25 cellular contexts compared by ENCODE assay signal in genomic region chr11:121035169-121035755, GRCh38. TPM values are rescaled to one million over a fixed set of nuclear protein-coding genes. Genes with fewer than 3 reads are reported as not detected.
A peak's percentile ranks its signal among the peaks of the same experiment; 100 is the strongest.
DNase-seq lines count a peak whose midpoint lies in the region; ATAC-seq and TF ChIP-seq lines count a peak whose summit lies in the region.
"Had no signal": no experiment of that assay in that cellular context is flagged by ENCODE, and none has a peak within 500 bp of the region (broad histone marks: within the 10 kb centered on the region; RNA-seq: fewer than 3 reads in every experiment).

No MANE protein-coding gene starts in this region.

- H3K27ac Mint-ChIP-seq in activated T-helper 1 cell treated with anti-CD3 and anti-CD28 coated beads, Interleukin-12 subunit alpha, Interleukin-12 subunit beta, Interleukin-2, Interleukin-4 antibody, amounts not matched to agents 30 ng/mL and 10 ng/mL and 1 ng/mL, durations not matched to agents 14 hours and 24 hours and 36 hours, result peak overlapping the region; percentile 52
- H3K27ac Mint-ChIP-seq in memory B cell, result peak overlapping the region; percentile 17

- no peak overlapping the region for H3K4me3 ChIP-seq in GM12865 (ENCODE audit: low read depth, low read length)
- H3K4me3 ChIP-seq: esophagus muscularis mucosa, prostate gland, transverse colon had no signal

- peaks cover 4% of the 10 kb centered on the region for H3K36me3 Mint-ChIP-seq in activated T-helper 1 cell treated with anti-CD3 and anti-CD28 coated beads, Interleukin-12 subunit alpha, Interleukin-12 subunit beta, Interleukin-2, Interleukin-4 antibody, amounts not matched to agents 30 ng/mL and 10 ng/mL and 1 ng/mL, durations not matched to agents 14 hours and 24 hours and 36 hours (ENCODE audit: low read depth)
- peaks cover 15% of the 10 kb centered on the region for H3K36me3 Mint-ChIP-seq in memory B cell

- intact Hi-C loops in activated T-helper 1 cell treated with anti-CD3 and anti-CD28 coated beads, Interleukin-12 subunit alpha, Interleukin-12 subunit beta, Interleukin-2, Interleukin-4 antibody, amounts not matched to agents 30 ng/mL and 10 ng/mL and 1 ng/mL, durations not matched to agents 14 hours and 24 hours and 36 hours (cut with micrococcal nuclease), result loop anchor here (10.0 kb wide), 2 partner anchors 160 to 690 kb away; no protein-coding TSS in a partner anchor

- H3K4me1 Mint-ChIP-seq in activated T-helper 1 cell treated with anti-CD3 and anti-CD28 coated beads, Interleukin-12 subunit alpha, Interleukin-12 subunit beta, Interleukin-2, Interleukin-4 antibody, amounts not matched to agents 30 ng/mL and 10 ng/mL and 1 ng/mL, durations not matched to agents 14 hours and 24 hours and 36 hours (ENCODE audit: low read depth), result peaks cover 41% of the 10 kb centered on the region
- peaks cover 8% of the 10 kb centered on the region for H3K4me1 Mint-ChIP-seq in memory B cell

- no peak for TF ChIP-seq CTCF in GM12865 (IDR thresholded peaks at IDR 0.05; ENCODE audit: insufficient read depth, low read depth, low read length, missing control alignments)

- peak in 2 of 3 experiments; percentile 29 to 82 for DNase-seq in NCI-H1417 (lab: John Stamatoyannopoulos, UW)
- DNase-seq in NCI-H1417 treated with DMSO at 0.1 percent for 48 hours (lab: John Stamatoyannopoulos, UW), result no peak
- DNase-seq in GM12865 (ENCODE audit: low read depth), result peak; percentile 17
- no peak for DNase-seq in activated T-helper 1 cell treated with anti-CD3 and anti-CD28 coated beads, Interleukin-12 subunit alpha, Interleukin-12 subunit beta, Interleukin-2, Interleukin-4 antibody, amounts not matched to agents 30 ng/mL and 10 ng/mL and 1 ng/mL, durations not matched to agents 14 hours and 24 hours and 36 hours (ENCODE audit: low spot score)
- no peak for DNase-seq in memory B cell (ENCODE audit: low spot score in 2 of 2)
- DNase-seq in cerebellar nuclear complex (lab: John Stamatoyannopoulos, UW), result no peak
- DNase-seq: activated CD4-positive, CD25-positive, alpha-beta regulatory T cell treated with anti-CD3 and anti-CD28 coated beads, Interleukin-2, amount 50 U/mL, for 72 hours; activated CD8-positive, alpha-beta memory T cell treated with anti-CD3 and anti-CD28 coated beads for 24 hours; activated naive CD4-positive, alpha-beta T cell; activated T-cell treated with anti-CD3 and anti-CD28 coated beads, Interleukin-2, amount 50 U/mL, for 1 hour; amygdala; CD8-positive, alpha-beta memory T cell; cortex of kidney; DMS53; GF-D8; H7; KG1; NCI-H2029; SHP77 treated with DMSO at 0.1 percent for 48 hours; SW 1271; transverse colon had no signal

- H3K27me3 Mint-ChIP-seq in activated T-helper 1 cell treated with anti-CD3 and anti-CD28 coated beads, Interleukin-12 subunit alpha, Interleukin-12 subunit beta, Interleukin-2, Interleukin-4 antibody, amounts not matched to agents 30 ng/mL and 10 ng/mL and 1 ng/mL, durations not matched to agents 14 hours and 24 hours and 36 hours (ENCODE audit: insufficient read depth), result peaks cover 2% of the 10 kb centered on the region
- no peaks in the 10 kb centered on the region for H3K27me3 Mint-ChIP-seq in memory B cell
- H3K27me3 Mint-ChIP-seq: CD8-positive, alpha-beta memory T cell had no signal

- ATAC-seq in memory B cell (ENCODE audit: low read depth) (no peak), GM21423 (IDR thresholded peaks at IDR 0.05; ENCODE audit: unreplicated experiment) (no peak), SK-N-SH treated with all-trans-retinoic acid at 6 μM for 48 hours (no peak)

- H3K4me3 Mint-ChIP-seq in activated T-helper 1 cell treated with anti-CD3 and anti-CD28 coated beads, Interleukin-12 subunit alpha, Interleukin-12 subunit beta, Interleukin-2, Interleukin-4 antibody, amounts not matched to agents 30 ng/mL and 10 ng/mL and 1 ng/mL, durations not matched to agents 14 hours and 24 hours and 36 hours, result no peak overlapping the region
- H3K4me3 Mint-ChIP-seq in memory B cell, result no peak overlapping the region
- H3K4me3 Mint-ChIP-seq: CD8-positive, alpha-beta memory T cell had no signal

- H3K9me3 Mint-ChIP-seq in activated T-helper 1 cell treated with anti-CD3 and anti-CD28 coated beads, Interleukin-12 subunit alpha, Interleukin-12 subunit beta, Interleukin-2, Interleukin-4 antibody, amounts not matched to agents 30 ng/mL and 10 ng/mL and 1 ng/mL, durations not matched to agents 14 hours and 24 hours and 36 hours, result no peaks in the 10 kb centered on the region
- H3K9me3 Mint-ChIP-seq in memory B cell, result no peaks in the 10 kb centered on the region
- H3K9me3 Mint-ChIP-seq: CD8-positive, alpha-beta memory T cell had no signal

TF ChIP-seq in SK-N-SH treated with all-trans-retinoic acid at 6 μM for 48 hours, 23 proteins besides CTCF, POLR2A, EP300 and RAD21:
- no peak for TF ChIP-seq ZFP3 (CRISPR knock-in tag; IDR thresholded peaks at IDR 0.05)
- TF ChIP-seq RARB (CRISPR knock-in tag; IDR thresholded peaks at IDR 0.05), result no peak
- TF ChIP-seq ZNF565 (CRISPR knock-in tag; conservative IDR thresholded peaks at IDR 0.05; ENCODE audit: low read depth), result no peak
- TF ChIP-seq GLIS3 (CRISPR knock-in tag; IDR thresholded peaks at IDR 0.05), result no peak
- no peak for TF ChIP-seq ZNF8 (CRISPR knock-in tag; IDR thresholded peaks at IDR 0.05)
- TF ChIP-seq PATZ1 (CRISPR knock-in tag; IDR thresholded peaks at IDR 0.05; ENCODE audit: borderline replicate concordance), result no peak
- TF ChIP-seq TCF4 (CRISPR knock-in tag; IDR thresholded peaks at IDR 0.05; ENCODE audit: borderline replicate concordance), result no peak
- TF ChIP-seq OSR1 (CRISPR knock-in tag; IDR thresholded peaks at IDR 0.05), result no peak
- TF ChIP-seq CSDC2 (CRISPR knock-in tag; IDR thresholded peaks at IDR 0.05), result no peak
- TF ChIP-seq TOX (CRISPR knock-in tag; IDR thresholded peaks at IDR 0.05; ENCODE audit: borderline replicate concordance), result no peak
- no peak for TF ChIP-seq ZNF70 (CRISPR knock-in tag; IDR thresholded peaks at IDR 0.05)
- TF ChIP-seq PPARA (CRISPR knock-in tag; IDR thresholded peaks at IDR 0.05; ENCODE audit: borderline replicate concordance), result no peak

RNA-seq across cellular contexts. Expression of gene TBCEL, which starts 11.4 kb away (rescaled TPM):
- 11.1 and 12.5 TPM in 2 replicates for total RNA-seq in activated T-helper 1 cell treated with anti-CD3 and anti-CD28 coated beads, Interleukin-12 subunit alpha, Interleukin-12 subunit beta, Interleukin-2, Interleukin-4 antibody, amounts not matched to agents 30 ng/mL and 10 ng/mL and 1 ng/mL, durations not matched to agents 14 hours and 24 hours and 36 hours

Comparison
In these comparisons a context has a peak if more than half of its experiments do, and no peak if none do; other contexts are left out.
1. DNase-seq: peak in NCI-H1417 (2 of 3) and GM12865 (single experiment); none in NCI-H1417 treated with DMSO at 0.1 percent for 48 hours (single experiment), activated T-helper 1 cell treated with anti-CD3 and anti-CD28 coated beads, Interleukin-12 subunit alpha, Interleukin-12 subunit beta, Interleukin-2, Interleukin-4 antibody, amounts not matched to agents 30 ng/mL and 10 ng/mL and 1 ng/mL, durations not matched to agents 14 hours and 24 hours and 36 hours (single experiment), memory B cell (0 of 2) and cerebellar nuclear complex (0 of 2).